In the genomic region with DNA sequence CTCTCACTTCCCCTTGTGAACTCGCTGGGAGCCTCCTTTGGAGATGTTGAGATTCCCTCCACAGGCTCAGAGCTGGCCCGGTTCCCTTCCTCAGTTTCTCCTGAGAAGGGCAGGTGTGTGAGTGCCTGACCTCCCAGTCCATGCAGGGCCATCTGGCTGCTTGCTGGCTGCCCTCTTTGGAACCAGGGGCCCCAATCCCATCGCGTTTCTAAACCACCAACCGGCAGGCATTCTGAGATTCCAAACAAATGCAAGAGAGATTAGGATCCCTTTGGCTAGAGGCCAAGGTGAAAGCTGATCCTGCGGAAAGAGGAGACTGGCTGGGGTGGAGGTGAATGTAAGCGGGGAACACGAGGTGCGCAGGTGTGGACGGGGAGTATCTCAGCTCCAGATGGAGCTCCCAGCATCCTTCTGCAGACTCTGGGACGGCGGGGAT, we compare ENCODE assay signal across 12 cellular contexts. TPM values are rescaled to one million over a fixed set of nuclear protein-coding genes. Genes with fewer than 3 reads are reported as not detected.
DNase-seq lines count a peak whose midpoint lies in the region; ATAC-seq and TF ChIP-seq lines count a peak whose summit lies in the region.
"Had no signal": no experiment of that assay in that cellular context is flagged by ENCODE, and none has a peak within 500 bp of the region (broad histone marks: within the 10 kb centered on the region; RNA-seq: fewer than 3 reads in every experiment).

No MANE protein-coding gene starts in this region.

- H2AFZ ChIP-seq in GM23338 (no peak overlapping the region), mesenchymal stem cell (ENCODE audit: low read depth, low read length) (no peak overlapping the region)

- peaks cover 11% of the 10 kb centered on the region for H3K27me3 Mint-ChIP-seq in GM23338 (ENCODE audit: insufficient read depth, low read depth, poor library complexity)
- H3K27me3 Mint-ChIP-seq in activated CD4-positive, alpha-beta T cell treated with anti-CD3 and anti-CD28 coated beads, Interleukin-2, amount 10 ng/mL, durations not matched to agents 24 days and 14 days: no peaks in the 10 kb centered on the region
- H3K27me3 Mint-ChIP-seq: activated naive CD8-positive, alpha-beta T cell had no signal

- no peak overlapping the region for H3K27ac ChIP-seq in GM23338 (ENCODE audit: low read depth)
- H3K27ac ChIP-seq in mesenchymal stem cell (ENCODE audit: low read length, poor library complexity, severe bottlenecking): no peak overlapping the region

- WGBS in mesenchymal stem cell: 49% methylated on average over 10 of the region's 12 CpGs

- peaks cover 4% of the 10 kb centered on the region; the same call in 1 of the 2 replicates for H3F3A ChIP-seq in GM23338 (replicated peaks; ENCODE audit: low read depth)

- peaks cover 17% of the 10 kb centered on the region for H3K4me1 ChIP-seq in GM23338 (ENCODE audit: insufficient read depth)
- H3K4me1 ChIP-seq in mesenchymal stem cell (ENCODE audit: control insufficient read depth, insufficient read depth, low read depth, low read length): peaks cover 16% of the 10 kb centered on the region

- no peaks in the 10 kb centered on the region for H3K9me3 ChIP-seq in mesenchymal stem cell (ENCODE audit: control insufficient read depth, low read length)

- no peak overlapping the region for H2BK120ac ChIP-seq in mesenchymal stem cell (ENCODE audit: low read depth, low read length)

- H3K9ac ChIP-seq in mesenchymal stem cell (ENCODE audit: low read length): no peak overlapping the region

- DNase-seq in GM23338 (ENCODE audit: low spot score) (peak; percentile 77), NCI-H2029 (lab: John Stamatoyannopoulos, UW) (peak; percentile 64), SK-N-DZ (ENCODE audit: low spot score) (peak; percentile 80), mesenchymal stem cell (peak; percentile 26), SW 1271 (lab: John Stamatoyannopoulos, UW) (no peak), NCI-H2227 (lab: John Stamatoyannopoulos, UW; ENCODE audit: unreplicated experiment) (no peak)
- no peak for DNase-seq in activated CD4-positive, alpha-beta T cell treated with anti-CD3 and anti-CD28 coated beads, Interleukin-2, amount 10 ng/mL, durations not matched to agents 24 days and 14 days
- DNase-seq: NCI-H446, occipital lobe had no signal

- H3K27me3 ChIP-seq in GM23338 (ENCODE audit: insufficient read depth): peaks cover 13% of the 10 kb centered on the region; the same call in 1 of the 2 replicates
- no peaks in the 10 kb centered on the region for H3K27me3 ChIP-seq in mesenchymal stem cell (ENCODE audit: control insufficient read depth in 1 of 2, insufficient read depth in 1 of 2, low read length in 2 of 2)

- no peak for TF ChIP-seq CTCF in GM23338 (conservative IDR thresholded peaks at IDR 0.05; ENCODE audit: low read depth in 2 of 2)

- ATAC-seq in GM23338 (peak; percentile 68), GM21717 (IDR thresholded peaks at IDR 0.05; ENCODE audit: unreplicated experiment) (no peak)

- no peak overlapping the region for H3K4ac ChIP-seq in mesenchymal stem cell (ENCODE audit: low read depth in 1 of 2, low read length in 2 of 2)

- H3K18ac ChIP-seq in mesenchymal stem cell (ENCODE audit: low read depth in 1 of 2, low read length in 2 of 2): no peak overlapping the region

- H3K36me3 ChIP-seq in GM23338 (ENCODE audit: insufficient read depth) (no peaks in the 10 kb centered on the region), mesenchymal stem cell (ENCODE audit: control insufficient read depth in 1 of 2, insufficient read depth in 2 of 2, low read depth in 1 of 2, low read length in 2 of 2) (peaks cover under 1 to 7% of the 10 kb centered on the region in 2 experiments)

- peaks cover 3% of the 10 kb centered on the region; the same call in 1 of the 3 replicates for H3K36me3 Mint-ChIP-seq in GM23338 (ENCODE audit: low read depth)
- H3K36me3 Mint-ChIP-seq in activated CD4-positive, alpha-beta T cell treated with anti-CD3 and anti-CD28 coated beads, Interleukin-2, amount 10 ng/mL, durations not matched to agents 24 days and 14 days (ENCODE audit: low read depth): peaks cover 2% of the 10 kb centered on the region
- H3K36me3 Mint-ChIP-seq: activated naive CD8-positive, alpha-beta T cell; CD14-positive monocyte had no signal

- H3K79me1 ChIP-seq in mesenchymal stem cell (replicated peaks; ENCODE audit: low read length, poor library complexity, severe bottlenecking): peaks cover 6% of the 10 kb centered on the region

- no peaks in the 10 kb centered on the region; the same call in 1 of the 2 replicates for H4K20me1 ChIP-seq in GM23338 (replicated peaks; ENCODE audit: insufficient read depth)

- H3K23ac ChIP-seq in mesenchymal stem cell (ENCODE audit: low read length in 2 of 2): no peak overlapping the region

- H2BK5ac ChIP-seq in mesenchymal stem cell (ENCODE audit: low read depth, low read length, poor library complexity, severe bottlenecking): no peak overlapping the region

- no peak overlapping the region for H3K4me3 ChIP-seq in GM23338
- no peak overlapping the region for H3K4me3 ChIP-seq in mesenchymal stem cell (ENCODE audit: insufficient read depth in 1 of 2, low read depth in 1 of 2, low read length in 2 of 2)

- peaks cover 32% of the 10 kb centered on the region for H3K4me1 Mint-ChIP-seq in GM23338
- H3K4me1 Mint-ChIP-seq in activated CD4-positive, alpha-beta T cell treated with anti-CD3 and anti-CD28 coated beads, Interleukin-2, amount 10 ng/mL, durations not matched to agents 24 days and 14 days: peaks cover 12% of the 10 kb centered on the region

- no peak overlapping the region for H4K8ac ChIP-seq in mesenchymal stem cell (ENCODE audit: low read length)

- H3K14ac ChIP-seq in mesenchymal stem cell (ENCODE audit: low read length in 2 of 2): no peak overlapping the region

- H3K4me3 Mint-ChIP-seq in GM23338: peak overlapping the region; percentile 19; the same call in 1 of the 3 replicates
- H3K4me3 Mint-ChIP-seq in activated CD4-positive, alpha-beta T cell treated with anti-CD3 and anti-CD28 coated beads, Interleukin-2, amount 10 ng/mL, durations not matched to agents 24 days and 14 days: no peak overlapping the region
- H3K4me3 Mint-ChIP-seq: CD14-positive monocyte had no signal

- no peak overlapping the region for H2AK5ac ChIP-seq in mesenchymal stem cell (ENCODE audit: low read length, severe bottlenecking)

- H2BK12ac ChIP-seq in mesenchymal stem cell (ENCODE audit: low read length in 2 of 2): no peak overlapping the region

- no peaks in the 10 kb centered on the region for H3K9me3 Mint-ChIP-seq in GM23338
- no peaks in the 10 kb centered on the region for H3K9me3 Mint-ChIP-seq in activated CD4-positive, alpha-beta T cell treated with anti-CD3 and anti-CD28 coated beads, Interleukin-2, amount 10 ng/mL, durations not matched to agents 24 days and 14 days
- H3K9me3 Mint-ChIP-seq: CD14-positive monocyte had no signal

- intact Hi-C loops in activated CD4-positive, alpha-beta T cell treated with anti-CD3 and anti-CD28 coated beads, Interleukin-2, amount 10 ng/mL, durations not matched to agents 24 days and 14 days (cut with micrococcal nuclease): no loop called here

- no peak overlapping the region for H4K91ac ChIP-seq in mesenchymal stem cell (ENCODE audit: low read length)

- no peaks in the 10 kb centered on the region for H3K9me2 ChIP-seq in GM23338 (ENCODE audit: insufficient read depth)

- no peaks in the 10 kb centered on the region for H3K79me2 ChIP-seq in GM23338 (replicated peaks; ENCODE audit: insufficient read depth)

- H3K4me2 ChIP-seq in GM23338 (peak overlapping the region; percentile 28), mesenchymal stem cell (ENCODE audit: low read length, poor library complexity, severe bottlenecking) (no peak overlapping the region)

- no peak overlapping the region for H3K27ac Mint-ChIP-seq in GM23338
- no peak overlapping the region for H3K27ac Mint-ChIP-seq in activated CD4-positive, alpha-beta T cell treated with anti-CD3 and anti-CD28 coated beads, Interleukin-2, amount 10 ng/mL, durations not matched to agents 24 days and 14 days
- H3K27ac Mint-ChIP-seq: activated naive CD8-positive, alpha-beta T cell had no signal

- no peak overlapping the region for H2BK15ac ChIP-seq in mesenchymal stem cell (ENCODE audit: low read depth, poor library complexity, severe bottlenecking)

RNA-seq across cellular contexts. Expression of a gene that starts 2.9 kb away (rescaled TPM):
- 5.1 and 6.9 TPM in 2 replicates for total RNA-seq in GM23338 (2014; rRNA removed; shearing (Covaris generic))
- polyA plus RNA-seq in GM23338 (2016; fragmentation: Nextera tagmentation; extraction: Ambion mirVana): 4.3 TPM in 2 replicates
- polyA plus RNA-seq in SK-N-DZ (2014; cell fraction: cytosol; rRNA removed): 3.3 and 3.7 TPM in 2 replicates
- 2.7 and 3.1 TPM in 2 replicates for polyA plus RNA-seq in SK-N-DZ (2014; cell fraction: nucleus; rRNA removed)
- polyA plus RNA-seq in mesenchymal stem cell (2013, experiment 1 of 2): 2.9 TPM
- polyA plus RNA-seq in mesenchymal stem cell (2013, experiment 2 of 2): 2.9 TPM
- 11.8 and 13.5 TPM in 2 replicates for total RNA-seq in activated CD4-positive, alpha-beta T cell treated with anti-CD3 and anti-CD28 coated beads, Interleukin-2, amount 10 ng/mL, durations not matched to agents 24 days and 14 days

RNA-seq across cellular contexts. Expression of a gene that starts 21.5 kb away (rescaled TPM):
- total RNA-seq in GM23338 (2014; rRNA removed; shearing (Covaris generic)): 8.4 and 11.5 TPM in 2 replicates
- 13.1 and 14.3 TPM in 2 replicates for polyA plus RNA-seq in GM23338 (2016; fragmentation: Nextera tagmentation; extraction: Ambion mirVana)
- polyA plus RNA-seq in SK-N-DZ (2014; cell fraction: cytosol; rRNA removed): 56.5 and 59.8 TPM in 2 replicates
- polyA plus RNA-seq in SK-N-DZ (2014; cell fraction: nucleus; rRNA removed): 183 and 206 TPM in 2 replicates
- polyA plus RNA-seq in mesenchymal stem cell (2013, experiment 1 of 2): 13.7 TPM
- polyA plus RNA-seq in mesenchymal stem cell (2013, experiment 2 of 2): 14.3 TPM
- total RNA-seq in activated CD4-positive, alpha-beta T cell treated with anti-CD3 and anti-CD28 coated beads, Interleukin-2, amount 10 ng/mL, durations not matched to agents 24 days and 14 days: 22.7 and 23.4 TPM in 2 replicates

RNA-seq across cellular contexts. Expression of a gene that starts 31.6 kb away (rescaled TPM):
- 23.8 and 36.2 TPM in 2 replicates for total RNA-seq in GM23338 (2014; rRNA removed; shearing (Covaris generic))
- 42.8 and 46.5 TPM in 2 replicates for polyA plus RNA-seq in GM23338 (2016; fragmentation: Nextera tagmentation; extraction: Ambion mirVana)
- 178 and 202 TPM in 2 replicates for polyA plus RNA-seq in SK-N-DZ (2014; cell fraction: cytosol; rRNA removed)
- 54.3 and 81.4 TPM in 2 replicates for polyA plus RNA-seq in SK-N-DZ (2014; cell fraction: nucleus; rRNA removed)
- 66.0 TPM for polyA plus RNA-seq in mesenchymal stem cell (2013, experiment 1 of 2)
- polyA plus RNA-seq in mesenchymal stem cell (2013, experiment 2 of 2): 68.3 TPM
- 41.4 and 42.1 TPM in 2 replicates for total RNA-seq in activated CD4-positive, alpha-beta T cell treated with anti-CD3 and anti-CD28 coated beads, Interleukin-2, amount 10 ng/mL, durations not matched to agents 24 days and 14 days

RNA-seq across cellular contexts. Expression of a gene that starts 38.2 kb away (rescaled TPM):
- total RNA-seq in GM23338 (2014; rRNA removed; shearing (Covaris generic)): 12.6 and 15.0 TPM in 2 replicates
- 8.4 and 10.2 TPM in 2 replicates for polyA plus RNA-seq in GM23338 (2016; fragmentation: Nextera tagmentation; extraction: Ambion mirVana)
- polyA plus RNA-seq in SK-N-DZ (2014; cell fraction: cytosol; rRNA removed): 6.8 and 14.1 TPM in 2 replicates
- polyA plus RNA-seq in SK-N-DZ (2014; cell fraction: nucleus; rRNA removed): 16.6 and 18.1 TPM in 2 replicates
- 31.0 TPM for polyA plus RNA-seq in mesenchymal stem cell (2013, experiment 1 of 2)
- 31.2 TPM for polyA plus RNA-seq in mesenchymal stem cell (2013, experiment 2 of 2)
- 0.28 and 0.42 TPM in 2 replicates for total RNA-seq in activated CD4-positive, alpha-beta T cell treated with anti-CD3 and anti-CD28 coated beads, Interleukin-2, amount 10 ng/mL, durations not matched to agents 24 days and 14 days

RNA-seq across cellular contexts. Expression of a gene that starts 52.4 kb away (rescaled TPM):
- 3.4 and 4.3 TPM in 2 replicates for total RNA-seq in GM23338 (2014; rRNA removed; shearing (Covaris generic))
- polyA plus RNA-seq in GM23338 (2016; fragmentation: Nextera tagmentation; extraction: Ambion mirVana): 1.0 and 1.1 TPM in 2 replicates
- 1.5 and 3.4 TPM in 2 replicates for polyA plus RNA-seq in SK-N-DZ (2014; cell fraction: cytosol; rRNA removed)
- 6.8 and 7.4 TPM in 2 replicates for polyA plus RNA-seq in SK-N-DZ (2014; cell fraction: nucleus; rRNA removed)
- 1.0 TPM for polyA plus RNA-seq in mesenchymal stem cell (2013, experiment 1 of 2)
- 0.68 TPM for polyA plus RNA-seq in mesenchymal stem cell (2013, experiment 2 of 2)
- 1.1 TPM in 2 replicates for total RNA-seq in activated CD4-positive, alpha-beta T cell treated with anti-CD3 and anti-CD28 coated beads, Interleukin-2, amount 10 ng/mL, durations not matched to agents 24 days and 14 days
- total RNA-seq: occipital lobe had no signal
- polyA plus RNA-seq: CD14-positive monocyte had no signal

Comparison
In these comparisons a context has a peak if more than half of its experiments do, and no peak if none do; other contexts are left out.
1. DNase-seq: peak in GM23338 (single experiment), NCI-H2029 (single experiment), SK-N-DZ (single experiment) and mesenchymal stem cell (single experiment); none in activated CD4-positive, alpha-beta T cell treated with anti-CD3 and anti-CD28 coated beads, Interleukin-2, amount 10 ng/mL, durations not matched to agents 24 days and 14 days (single experiment), SW 1271 (0 of 2) and NCI-H2227 (single experiment).